In the genomic region with DNA sequence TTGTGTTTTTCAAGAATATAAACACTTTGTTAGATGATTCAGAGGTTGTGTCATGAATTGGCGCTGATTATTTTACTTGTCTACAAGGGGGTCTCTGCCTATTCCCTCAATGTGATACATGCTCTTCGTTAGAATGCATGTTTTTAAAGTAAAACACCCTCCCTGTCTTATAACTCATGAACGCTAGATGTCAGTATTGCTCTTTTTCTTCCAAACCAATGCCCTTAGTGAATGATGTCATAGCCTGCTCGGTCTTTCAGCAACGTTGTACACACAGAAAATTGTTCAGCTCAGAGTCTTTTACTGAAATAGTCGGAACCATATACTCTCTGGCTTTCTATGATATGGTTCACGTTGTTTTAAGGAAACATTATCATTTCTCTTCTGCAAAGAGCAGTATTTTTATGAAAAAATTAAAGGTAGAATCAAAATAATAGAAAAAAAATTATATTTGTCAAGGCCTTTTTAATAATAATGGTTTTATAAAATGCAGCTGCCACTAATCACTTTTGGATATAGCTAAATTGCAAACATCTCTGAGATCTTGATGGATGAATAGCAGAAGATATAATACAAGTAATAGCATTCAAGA, we compare ENCODE assay signal across 8 cellular contexts.
DNase-seq lines count a peak whose midpoint lies in the region; ATAC-seq, FAIRE-seq and TF ChIP-seq lines count a peak whose summit lies in the region.

No MANE protein-coding gene starts in this region.

- H3K36me3 ChIP-seq in GM06990 (ENCODE audit: control insufficient read depth, insufficient read depth, low read length) (no peaks in the 10 kb centered on the region), KMS-11 (ENCODE audit: insufficient read depth) (no peaks in the 10 kb centered on the region), lower lobe of right lung (no peaks in the 10 kb centered on the region)

- no peak overlapping the region for H2BK15ac ChIP-seq in H9 (ENCODE audit: low read depth, low read length)

- H3K27me3 ChIP-seq in GM06990 (replicated peaks; ENCODE audit: control insufficient read depth, insufficient read depth, low read length) (no peaks in the 10 kb centered on the region), H9 (ENCODE audit: insufficient read depth, low read length) (no peaks in the 10 kb centered on the region), KMS-11 (ENCODE audit: insufficient read depth, low read depth) (no peaks in the 10 kb centered on the region), lower lobe of right lung (ENCODE audit: low read depth) (no peaks in the 10 kb centered on the region)

- H3K9me3 Mint-ChIP-seq in H9 = no peaks in the 10 kb centered on the region

- no peaks in the 10 kb centered on the region for H3K23me2 ChIP-seq in H9 (ENCODE audit: insufficient read length, low read depth, low read length, poor library complexity, severe bottlenecking)

- peak; percentile 93 for FAIRE-seq in A204.1 (lab: Jason Lieb, UNC)

- no peak overlapping the region for H4K8ac ChIP-seq in H9 (replicated peaks; ENCODE audit: insufficient read length, low read depth, low read length)

- no peak overlapping the region for H3T11ph ChIP-seq in H9 (ENCODE audit: low read length)

- no CpG with 5 or more reads among the region's 7 CpGs for WGBS in H9 (ENCODE audit: extremely low coverage, insufficient read length, low lambda C conversion rate)

- no peak overlapping the region for H3K27ac Mint-ChIP-seq in H9

- intact Hi-C loops in lower lobe of right lung (cut with DNase I) = no loop called here

- H3K14ac ChIP-seq in H9 (ENCODE audit: insufficient read depth, low read length) = no peak overlapping the region

- H3K56ac ChIP-seq in H9 (ENCODE audit: insufficient read length, low read depth, low read length) = no peak overlapping the region

- no peak overlapping the region for H4K91ac ChIP-seq in H9 (ENCODE audit: insufficient read length, low read depth, low read length)

- no peaks in the 10 kb centered on the region for H3K4me1 Mint-ChIP-seq in H9

- H3K36me3 Mint-ChIP-seq in H9 (ENCODE audit: insufficient read depth in 1 of 3, low read depth in 3 of 3) = no peaks in the 10 kb centered on the region

- H3K79me1 ChIP-seq in H9 (ENCODE audit: insufficient read depth, low read depth, low read length, poor library complexity, severe bottlenecking) = no peaks in the 10 kb centered on the region

- H3K27ac ChIP-seq in H9 (ENCODE audit: insufficient read length, low read depth, low read length) (no peak overlapping the region), KMS-11 (no peak overlapping the region), coronary artery (no peak overlapping the region), lower lobe of right lung (no peak overlapping the region)

- no peak overlapping the region for H2BK12ac ChIP-seq in H9 (ENCODE audit: insufficient read length, low read depth, low read length)

- no peak overlapping the region for H2AK5ac ChIP-seq in H9 (ENCODE audit: insufficient read length, low read length)

- H3K4me2 ChIP-seq in H9 (ENCODE audit: insufficient read depth, insufficient read length, low read length) (no peak overlapping the region), KMS-11 (no peak overlapping the region)

- H2BK20ac ChIP-seq in H9 (ENCODE audit: low read depth, low read length, poor library complexity, severe bottlenecking) = no peak overlapping the region

- no peaks in the 10 kb centered on the region for H3K4me1 ChIP-seq in H9 (ENCODE audit: insufficient read depth, low read length)
- H3K4me1 ChIP-seq in KMS-11 (ENCODE audit: low read depth, poor library complexity, severe bottlenecking) = peaks cover 18% of the 10 kb centered on the region
- H3K4me1 ChIP-seq in lower lobe of right lung = no peaks in the 10 kb centered on the region

- H3K79me2 ChIP-seq in H9 (ENCODE audit: insufficient read depth, low read length) (no peaks in the 10 kb centered on the region), KMS-11 (ENCODE audit: insufficient read depth, low read depth) (no peaks in the 10 kb centered on the region)

- H2AFZ ChIP-seq in H9 (ENCODE audit: low read length) (no peak overlapping the region), KMS-11 (ENCODE audit: low read depth) (no peak overlapping the region)

- peak; percentile 62 for TF ChIP-seq CTCF in GM06990 (IDR thresholded peaks at IDR 0.05; ENCODE audit: insufficient read depth, low read length, poor library complexity, severe bottlenecking)
- peak; percentile 84 for TF ChIP-seq CTCF in H9 (conservative IDR thresholded peaks at IDR 0.05)
- TF ChIP-seq CTCF in KMS-11 (conservative IDR thresholded peaks at IDR 0.05; ENCODE audit: low read depth, low read length) = peak; percentile 85
- TF ChIP-seq CTCF in coronary artery (IDR thresholded peaks at IDR 0.05) = peak; percentile 32
- TF ChIP-seq CTCF in lower lobe of right lung (IDR thresholded peaks at IDR 0.05) = peak; percentile 69

- H4K20me1 ChIP-seq in H9 (ENCODE audit: control insufficient read depth, insufficient read depth, insufficient read length) (no peaks in the 10 kb centered on the region), KMS-11 (ENCODE audit: insufficient read depth) (no peaks in the 10 kb centered on the region)

- no peak overlapping the region for H2BK5ac ChIP-seq in H9 (ENCODE audit: insufficient read length, low read length)

- peak; percentile 35 for DNase-seq in GM06990 (ENCODE audit: extremely low read depth, insufficient read length)
- DNase-seq in H9 = no peak
- DNase-seq in OCI-M1 (lab: John Stamatoyannopoulos, UW) = peak; percentile 89
- DNase-seq in coronary artery (ENCODE audit: low spot score) = no peak
- no peak for DNase-seq in lower lobe of right lung
- DNase-seq in stimulated activated CD4-positive, alpha-beta T cell treated with anti-CD3 and anti-CD28 coated beads, Interleukin-2, amount 100 ng/mL, for 48 hours = no peak

- no peak overlapping the region for H3K4me3 Mint-ChIP-seq in H9

- H3K27me3 Mint-ChIP-seq in H9 (ENCODE audit: low read depth) = no peaks in the 10 kb centered on the region; the same call in 1 of the 2 replicates

- H3K9ac ChIP-seq in H9 (ENCODE audit: extremely low read depth, insufficient read length, low read length) (no peak overlapping the region), KMS-11 (no peak overlapping the region)

- no peak overlapping the region for H3K4ac ChIP-seq in H9 (ENCODE audit: low read depth, low read length)

- no peak overlapping the region for H4K5ac ChIP-seq in H9 (ENCODE audit: insufficient read length, low read depth, low read length)

- peak; percentile 82 to 83 for ATAC-seq in lower lobe of right lung

- H3K18ac ChIP-seq in H9 (ENCODE audit: insufficient read length, low read depth, low read length) = no peak overlapping the region

- no peak overlapping the region for H2BK120ac ChIP-seq in H9 (ENCODE audit: low read depth, low read length, poor library complexity, severe bottlenecking)

- H3K4me3 ChIP-seq in GM06990 (replicated peaks; ENCODE audit: low read depth, low read length) = no peak overlapping the region
- H3K4me3 ChIP-seq in KMS-11 (IDR thresholded peaks at IDR 0.05; ENCODE audit: insufficient read depth, low read depth, low read length) = no peak overlapping the region
- H3K4me3 ChIP-seq in coronary artery = no peak overlapping the region
- H3K4me3 ChIP-seq in lower lobe of right lung = no peak overlapping the region

- no peaks in the 10 kb centered on the region for H3K9me3 ChIP-seq in H9 (ENCODE audit: control insufficient read depth, low read depth, low read length)
- H3K9me3 ChIP-seq in lower lobe of right lung = no peaks in the 10 kb centered on the region

- H3K23ac ChIP-seq in H9 (ENCODE audit: insufficient read length, low read depth, low read length) = no peak overlapping the region

Comparison
In these comparisons a context has a peak if more than half of its experiments do, and no peak if none do; other contexts are left out.
1. DNase-seq: peak in GM06990 (single experiment) and OCI-M1 (single experiment); none in H9 (single experiment), coronary artery (single experiment), lower lobe of right lung (single experiment) and stimulated activated CD4-positive, alpha-beta T cell treated with anti-CD3 and anti-CD28 coated beads, Interleukin-2, amount 100 ng/mL, for 48 hours (0 of 2).
2. CTCF ChIP-seq: peak in every context shown above with its lines; median percentile 85 in KMS-11; 84 in H9; 69 in lower lobe of right lung; 62 in GM06990; 32 in coronary artery.